ENCODE assay signal across 8 cellular contexts in genomic region chr1:15152318-15153183, GRCh38. TPM values are rescaled to one million over a fixed set of nuclear protein-coding genes. Genes with fewer than 3 reads are reported as not detected.
A peak's percentile ranks its signal among the peaks of the same experiment; 100 is the strongest.
DNase-seq lines count a peak whose midpoint lies in the region; ATAC-seq, FAIRE-seq and TF ChIP-seq lines count a peak whose summit lies in the region.

No MANE protein-coding gene starts in this region.

- H3K4me1 ChIP-seq in stomach, result peaks cover 43 to 60% (median 55%) of the 10 kb centered on the region in 4 donors

- FAIRE-seq in G401.6 (lab: Jason Lieb, UNC) (peak; percentile 92), endometrium (lab: Jason Lieb, UNC) (peak; percentile 51)

- H3K27ac ChIP-seq in stomach, result peak overlapping the region; percentile 94 to 99 (median 98)

- WGBS in lower leg skin, 2 donors, result 1% methylated on average over 34 to 36 of the region's 61 CpGs
- 1% methylated on average over 25 to 61 of the region's 61 CpGs for WGBS in stomach, 5 donors

- TF ChIP-seq CTCF in lower leg skin (IDR thresholded peaks at IDR 0.05) (peak in 1 of 3 donors; percentile 26), stomach (IDR thresholded peaks at IDR 0.05) (peak in 5 of 7 experiments; percentile 41 to 70 (median 57))

- peak overlapping the region; percentile 36 for H3K4me3 ChIP-seq in lower leg skin (ENCODE audit: low read depth, poor library complexity, severe bottlenecking)
- H3K4me3 ChIP-seq in stomach, result peak overlapping the region; percentile 60 to 95 (median 80)

- no peaks in the 10 kb centered on the region for H3K9me3 ChIP-seq in stomach

- H3K27me3 ChIP-seq in stomach, result peaks cover 0 to 28% (median 8%) of the 10 kb centered on the region in 3 donors

- intact Hi-C loops in lower leg skin (cut with DNase I; ENCODE audit: low total_unique reads) (loop anchor here (10.0 kb wide), 1 partner anchor 122 kb away; no protein-coding TSS in a partner anchor), stomach (cut with DNase I; ENCODE audit: low total_unique reads) (no loop called here)

- no peak for TF ChIP-seq POLR2A in lower leg skin (IDR thresholded peaks at IDR 0.05)
- TF ChIP-seq POLR2A in stomach (IDR thresholded peaks at IDR 0.05), result peak in 1 of 4 donors; percentile 59

- ATAC-seq in GM21367 (IDR thresholded peaks at IDR 0.05; ENCODE audit: unreplicated experiment) (no peak), GM19397 (IDR thresholded peaks at IDR 0.05; ENCODE audit: unreplicated experiment) (no peak)

- DNase-seq in NCI-H1048 (lab: John Stamatoyannopoulos, UW) (peak; percentile 42), SW 1271 (lab: John Stamatoyannopoulos, UW) (peak; percentile 57 to 78), lower leg skin (ENCODE audit: low spot score in 2 of 2) (peak; percentile 70 to 96), stomach (peak; percentile 92)

- H3K36me3 ChIP-seq in stomach, result no peaks in the 10 kb centered on the region

- no peak for TF ChIP-seq EP300 in stomach (IDR thresholded peaks at IDR 0.05)

RNA-seq across cellular contexts. Expression of gene TMEM51, which starts 1.0 kb away (rescaled TPM):
- total RNA-seq in lower leg skin (10 to 100 TPM in 1 of 4 donors, 1 to 10 TPM in 3; 8.5 to 10.3 (median 9.1) TPM), stomach (10 to 100 TPM in 4 of 5 donors, 1 to 10 TPM in 1; 1.2 to 32.2 (median 13.8) TPM)
- polyA plus RNA-seq in stomach, result 10 to 100 TPM; 13.6 to 18.2 (median 17.2) TPM

Comparison
In these comparisons a context has a peak if more than half of its experiments do, and no peak if none do; other contexts are left out.
1. DNase-seq: peak in every context shown above with its lines; median percentile 92 in stomach; 83 in lower leg skin; 68 in SW 1271; 42 in NCI-H1048.